28 cellular contexts compared by ENCODE assay signal in the genomic region with DNA sequence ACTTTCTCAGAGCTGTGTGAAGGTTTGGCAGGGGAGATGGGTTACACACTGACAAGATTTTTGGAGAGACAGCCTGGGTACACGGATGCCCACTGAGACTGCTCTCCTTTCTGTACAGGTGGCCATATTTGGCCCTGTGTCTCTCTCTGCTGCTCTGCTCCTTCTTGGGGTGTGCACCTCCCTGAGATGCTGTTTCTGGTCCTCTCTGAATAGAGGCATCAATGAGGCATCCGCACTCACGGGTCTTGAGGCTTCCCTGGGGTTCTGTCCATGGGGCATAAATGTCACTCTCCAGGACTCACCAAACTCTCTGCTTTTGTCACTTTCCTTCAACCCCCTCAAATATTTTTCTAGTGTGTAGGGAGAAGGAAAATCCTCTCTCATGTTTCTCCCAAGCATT.
"Had no signal": no experiment of that assay in that cellular context is flagged by ENCODE, and none has a peak within 500 bp of the region (broad histone marks: within the 10 kb centered on the region; RNA-seq: fewer than 3 reads in every experiment).

No MANE protein-coding gene starts in this region.

- H3K9me3 ChIP-seq: ovary, psoas muscle, suprapubic skin, testis, tibial artery, transverse colon, upper lobe of right lung, uterus had no signal

- H3K4me3 ChIP-seq: ovary, psoas muscle, skin epidermis, smooth muscle cell, spleen, stomach, suprapubic skin, testis, tibial artery, transverse colon, upper lobe of right lung, uterus had no signal

- H3K4me1 ChIP-seq: parathyroid adenoma, psoas muscle, spleen, stomach, suprapubic skin, testis, tibial artery, transverse colon, upper lobe of right lung, uterus had no signal

- ATAC-seq: naive thymus-derived CD8-positive, alpha-beta T cell; natural killer cell treated with Interleukin-12 subunit alpha and Interleukin-12 subunit beta and Interleukin-15 and Interleukin-18, amount 100 ng/mL, for 72 hours; psoas muscle; right cardiac atrium; sciatic nerve; stimulated activated naive B cell treated with anti-CD40 and anti-IgM and Interleukin-4, amounts not matched to agents 10 μg/mL and 1 μg/mL and 100 μg/mL, for 72 hours; upper lobe of right lung had no signal

- H3K27ac ChIP-seq: ovary, parathyroid adenoma, psoas muscle, skin epidermis, spleen, stomach, suprapubic skin, testis, tibial artery, transverse colon, upper lobe of right lung, uterus had no signal

- DNase-seq: naive B cell; naive thymus-derived CD8-positive, alpha-beta T cell; nephron progenitor cell; occipital lobe; ovary; posterior cingulate gyrus; psoas muscle; right cardiac atrium; spleen; stimulated activated CD4-positive, alpha-beta T cell treated with anti-CD3 and anti-CD28 coated beads, Interleukin-12 subunit alpha, Interleukin-12 subunit beta, amount 100 ng/mL, for 4 hours; stimulated activated CD4-positive, alpha-beta T cell treated with anti-CD3 and anti-CD28 coated beads, Interleukin-1b, Interleukin-23, amount 100 ng/mL, for 48 hours; stimulated activated CD4-positive, alpha-beta T cell treated with anti-CD3 and anti-CD28 coated beads, Interleukin-4, amount 100 ng/mL, for 1 hour; stimulated activated CD4-positive, alpha-beta T cell treated with anti-CD3 and anti-CD28 coated beads, Interleukin-4, amount 100 ng/mL, for 4 hours; stimulated activated CD8-positive, alpha-beta memory T cell treated with anti-CD3 and anti-CD28 coated beads, Interleukin-4, amount 100 ng/mL, for 48 hours; stimulated activated naive B cell treated with anti-CD40 and anti-IgM and Interleukin-4, amounts not matched to agents 10 μg/mL and 1 μg/mL and 100 μg/mL, for 72 hours; stimulated activated naive CD4-positive, alpha-beta T cell treated with Interleukin-2 at 50 U/mL for 16 hours; stomach; testis; tibial artery; transverse colon; upper lobe of right lung; uterus had no signal

- H3K36me3 ChIP-seq: ovary, spleen, stomach, suprapubic skin, tibial artery, transverse colon, upper lobe of right lung, uterus had no signal

- H3K27me3 ChIP-seq: ovary, stomach, suprapubic skin, testis, tibial artery, transverse colon, uterus had no signal
